Comparison of ENCODE assay signal across 6 cellular contexts in the genomic region with DNA sequence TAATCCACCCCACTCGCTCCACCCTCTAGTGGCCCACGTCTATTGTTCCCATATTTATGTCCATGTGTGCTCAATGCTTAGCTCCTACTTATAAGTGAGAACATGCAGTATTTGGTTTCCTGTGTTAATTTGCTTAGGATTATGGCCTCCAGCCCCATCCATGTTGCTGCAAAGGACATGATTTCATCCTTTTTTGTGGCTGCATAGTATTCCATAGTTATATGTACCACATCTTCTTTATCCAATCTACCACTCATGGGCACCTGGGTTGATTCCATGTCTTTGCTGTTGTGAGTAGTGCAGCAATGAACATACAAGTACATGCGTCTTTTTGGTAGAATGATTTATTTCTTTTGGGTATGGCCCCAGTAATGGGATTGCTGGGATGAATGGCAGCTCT.
"Had no signal": no experiment of that assay in that cellular context is flagged by ENCODE, and none has a peak within 500 bp of the region (broad histone marks: within the 10 kb centered on the region; RNA-seq: fewer than 3 reads in every experiment).

No MANE protein-coding gene starts in this region.

- DNase-seq: IMR-90, KBM-7, KG1 had no signal

- ATAC-seq: HepG2 had no signal

- H3K27ac ChIP-seq: HL-60 had no signal

- FAIRE-seq: HepG2, HTR-8/SVneo had no signal
